In the genomic region with DNA sequence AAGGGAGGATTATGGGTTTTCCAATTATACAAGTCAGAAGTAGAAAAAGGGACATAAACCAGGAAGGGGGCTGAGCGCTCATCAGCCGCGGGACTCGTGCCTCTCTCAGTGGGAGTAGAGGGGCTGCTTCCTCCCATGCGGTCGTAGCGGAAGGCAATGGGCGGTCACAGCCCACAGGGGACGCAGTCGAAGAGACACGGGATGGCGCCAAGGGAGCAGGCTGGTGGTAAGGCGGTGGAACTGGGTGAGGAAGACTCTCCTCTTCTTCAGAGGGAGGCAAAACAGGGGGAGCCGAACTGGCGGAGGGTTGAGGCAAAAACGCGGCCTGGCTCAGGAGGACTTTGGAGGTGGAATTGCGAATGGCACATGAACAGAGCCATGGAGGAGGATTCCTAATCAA, we compare ENCODE assay signal across 1 cellular context.
TF ChIP-seq lines count a peak whose summit lies in the region.

No MANE protein-coding gene starts in this region.

TF ChIP-seq in K562, 482 proteins besides CTCF, POLR2A, EP300 and RAD21 (continued from another document):
- TF ChIP-seq CEBPZ (IDR thresholded peaks at IDR 0.05; ENCODE audit: borderline replicate concordance, low read depth, low read length), result no peak
- no peak for TF ChIP-seq SRSF3 (IDR thresholded peaks at IDR 0.05; ENCODE audit: insufficient read depth, low read length)
- TF ChIP-seq ZNF143 (CRISPR knock-in tag; IDR thresholded peaks at IDR 0.05), result no peak
- 0 out of 2 replicates have a peak, but pooled peaks have one; percentile 8 for TF ChIP-seq USF2 (CRISPR knock-in tag; IDR thresholded peaks at IDR 0.05)
- TF ChIP-seq EP400 (IDR thresholded peaks at IDR 0.05), result peak; percentile 41; the same call in 1 of the 2 replicates
- no peak for TF ChIP-seq ZNF507 (tag; conservative IDR thresholded peaks at IDR 0.05)
- TF ChIP-seq ZNF445 (CRISPR knock-in tag; IDR thresholded peaks at IDR 0.05; ENCODE audit: low read depth), result no peak
- peak; percentile 72 for TF ChIP-seq POLR2G (IDR thresholded peaks at IDR 0.05; ENCODE audit: low read depth, low read length)
- TF ChIP-seq ZNF57 (CRISPR knock-in tag; IDR thresholded peaks at IDR 0.05), result no peak
- no peak for TF ChIP-seq RBM25 (IDR thresholded peaks at IDR 0.05; ENCODE audit: low read depth, low read length, severe bottlenecking)
- TF ChIP-seq RBFOX2 (IDR thresholded peaks at IDR 0.05; ENCODE audit: low read depth, low read length), result peak; percentile 76
- TF ChIP-seq, protein P1, sequence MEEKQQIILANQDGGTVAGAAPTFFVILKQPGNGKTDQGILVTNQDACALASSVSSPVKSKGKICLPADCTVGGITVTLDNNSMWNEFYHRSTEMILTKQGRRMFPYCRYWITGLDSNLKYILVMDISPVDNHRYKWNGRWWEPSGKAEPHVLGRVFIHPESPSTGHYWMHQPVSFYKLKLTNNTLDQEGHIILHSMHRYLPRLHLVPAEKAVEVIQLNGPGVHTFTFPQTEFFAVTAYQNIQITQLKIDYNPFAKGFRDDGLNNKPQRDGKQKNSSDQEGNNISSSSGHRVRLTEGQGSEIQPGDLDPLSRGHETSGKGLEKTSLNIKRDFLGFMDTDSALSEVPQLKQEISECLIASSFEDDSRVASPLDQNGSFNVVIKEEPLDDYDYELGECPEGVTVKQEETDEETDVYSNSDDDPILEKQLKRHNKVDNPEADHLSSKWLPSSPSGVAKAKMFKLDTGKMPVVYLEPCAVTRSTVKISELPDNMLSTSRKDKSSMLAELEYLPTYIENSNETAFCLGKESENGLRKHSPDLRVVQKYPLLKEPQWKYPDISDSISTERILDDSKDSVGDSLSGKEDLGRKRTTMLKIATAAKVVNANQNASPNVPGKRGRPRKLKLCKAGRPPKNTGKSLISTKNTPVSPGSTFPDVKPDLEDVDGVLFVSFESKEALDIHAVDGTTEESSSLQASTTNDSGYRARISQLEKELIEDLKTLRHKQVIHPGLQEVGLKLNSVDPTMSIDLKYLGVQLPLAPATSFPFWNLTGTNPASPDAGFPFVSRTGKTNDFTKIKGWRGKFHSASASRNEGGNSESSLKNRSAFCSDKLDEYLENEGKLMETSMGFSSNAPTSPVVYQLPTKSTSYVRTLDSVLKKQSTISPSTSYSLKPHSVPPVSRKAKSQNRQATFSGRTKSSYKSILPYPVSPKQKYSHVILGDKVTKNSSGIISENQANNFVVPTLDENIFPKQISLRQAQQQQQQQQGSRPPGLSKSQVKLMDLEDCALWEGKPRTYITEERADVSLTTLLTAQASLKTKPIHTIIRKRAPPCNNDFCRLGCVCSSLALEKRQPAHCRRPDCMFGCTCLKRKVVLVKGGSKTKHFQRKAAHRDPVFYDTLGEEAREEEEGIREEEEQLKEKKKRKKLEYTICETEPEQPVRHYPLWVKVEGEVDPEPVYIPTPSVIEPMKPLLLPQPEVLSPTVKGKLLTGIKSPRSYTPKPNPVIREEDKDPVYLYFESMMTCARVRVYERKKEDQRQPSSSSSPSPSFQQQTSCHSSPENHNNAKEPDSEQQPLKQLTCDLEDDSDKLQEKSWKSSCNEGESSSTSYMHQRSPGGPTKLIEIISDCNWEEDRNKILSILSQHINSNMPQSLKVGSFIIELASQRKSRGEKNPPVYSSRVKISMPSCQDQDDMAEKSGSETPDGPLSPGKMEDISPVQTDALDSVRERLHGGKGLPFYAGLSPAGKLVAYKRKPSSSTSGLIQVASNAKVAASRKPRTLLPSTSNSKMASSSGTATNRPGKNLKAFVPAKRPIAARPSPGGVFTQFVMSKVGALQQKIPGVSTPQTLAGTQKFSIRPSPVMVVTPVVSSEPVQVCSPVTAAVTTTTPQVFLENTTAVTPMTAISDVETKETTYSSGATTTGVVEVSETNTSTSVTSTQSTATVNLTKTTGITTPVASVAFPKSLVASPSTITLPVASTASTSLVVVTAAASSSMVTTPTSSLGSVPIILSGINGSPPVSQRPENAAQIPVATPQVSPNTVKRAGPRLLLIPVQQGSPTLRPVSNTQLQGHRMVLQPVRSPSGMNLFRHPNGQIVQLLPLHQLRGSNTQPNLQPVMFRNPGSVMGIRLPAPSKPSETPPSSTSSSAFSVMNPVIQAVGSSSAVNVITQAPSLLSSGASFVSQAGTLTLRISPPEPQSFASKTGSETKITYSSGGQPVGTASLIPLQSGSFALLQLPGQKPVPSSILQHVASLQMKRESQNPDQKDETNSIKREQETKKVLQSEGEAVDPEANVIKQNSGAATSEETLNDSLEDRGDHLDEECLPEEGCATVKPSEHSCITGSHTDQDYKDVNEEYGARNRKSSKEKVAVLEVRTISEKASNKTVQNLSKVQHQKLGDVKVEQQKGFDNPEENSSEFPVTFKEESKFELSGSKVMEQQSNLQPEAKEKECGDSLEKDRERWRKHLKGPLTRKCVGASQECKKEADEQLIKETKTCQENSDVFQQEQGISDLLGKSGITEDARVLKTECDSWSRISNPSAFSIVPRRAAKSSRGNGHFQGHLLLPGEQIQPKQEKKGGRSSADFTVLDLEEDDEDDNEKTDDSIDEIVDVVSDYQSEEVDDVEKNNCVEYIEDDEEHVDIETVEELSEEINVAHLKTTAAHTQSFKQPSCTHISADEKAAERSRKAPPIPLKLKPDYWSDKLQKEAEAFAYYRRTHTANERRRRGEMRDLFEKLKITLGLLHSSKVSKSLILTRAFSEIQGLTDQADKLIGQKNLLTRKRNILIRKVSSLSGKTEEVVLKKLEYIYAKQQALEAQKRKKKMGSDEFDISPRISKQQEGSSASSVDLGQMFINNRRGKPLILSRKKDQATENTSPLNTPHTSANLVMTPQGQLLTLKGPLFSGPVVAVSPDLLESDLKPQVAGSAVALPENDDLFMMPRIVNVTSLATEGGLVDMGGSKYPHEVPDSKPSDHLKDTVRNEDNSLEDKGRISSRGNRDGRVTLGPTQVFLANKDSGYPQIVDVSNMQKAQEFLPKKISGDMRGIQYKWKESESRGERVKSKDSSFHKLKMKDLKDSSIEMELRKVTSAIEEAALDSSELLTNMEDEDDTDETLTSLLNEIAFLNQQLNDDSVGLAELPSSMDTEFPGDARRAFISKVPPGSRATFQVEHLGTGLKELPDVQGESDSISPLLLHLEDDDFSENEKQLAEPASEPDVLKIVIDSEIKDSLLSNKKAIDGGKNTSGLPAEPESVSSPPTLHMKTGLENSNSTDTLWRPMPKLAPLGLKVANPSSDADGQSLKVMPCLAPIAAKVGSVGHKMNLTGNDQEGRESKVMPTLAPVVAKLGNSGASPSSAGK (IDR thresholded peaks at IDR 0.05), result peak; percentile 54; the same call in 1 of the 2 replicates
- TF ChIP-seq WHSC1 (IDR thresholded peaks at IDR 0.05; ENCODE audit: low read length), result no peak
- TF ChIP-seq YY1 (IDR thresholded peaks at IDR 0.05; ENCODE audit: borderline replicate concordance in 1 of 3, control insufficient read depth in 1 of 3, extremely low read depth in 1 of 3, insufficient read depth in 3 of 3, insufficient read length in 1 of 3, insufficient replicate concordance in 2 of 3, low read depth in 1 of 3, low read length in 2 of 3), result peak in 1 of 3 experiments; percentile 12
- peak; percentile 41; the same call in 1 of the 2 replicates for TF ChIP-seq L3MBTL2 (IDR thresholded peaks at IDR 0.05)
- peak; percentile 37 for TF ChIP-seq NEUROD1 (IDR thresholded peaks at IDR 0.05; ENCODE audit: borderline replicate concordance, low read depth, low read length, partially characterized antibody)
- no peak for TF ChIP-seq ZC3H8 (IDR thresholded peaks at IDR 0.05)
- TF ChIP-seq SUPT5H (IDR thresholded peaks at IDR 0.05), result 0 out of 2 replicates have a peak, but pooled peaks have one; percentile 45
- TF ChIP-seq SMARCB1 (IDR thresholded peaks at IDR 0.05; ENCODE audit: insufficient read length, low read depth), result no peak
- no peak for TF ChIP-seq ZNF408 (CRISPR knock-in tag; IDR thresholded peaks at IDR 0.05; ENCODE audit: low read depth)
- TF ChIP-seq, protein P2, sequence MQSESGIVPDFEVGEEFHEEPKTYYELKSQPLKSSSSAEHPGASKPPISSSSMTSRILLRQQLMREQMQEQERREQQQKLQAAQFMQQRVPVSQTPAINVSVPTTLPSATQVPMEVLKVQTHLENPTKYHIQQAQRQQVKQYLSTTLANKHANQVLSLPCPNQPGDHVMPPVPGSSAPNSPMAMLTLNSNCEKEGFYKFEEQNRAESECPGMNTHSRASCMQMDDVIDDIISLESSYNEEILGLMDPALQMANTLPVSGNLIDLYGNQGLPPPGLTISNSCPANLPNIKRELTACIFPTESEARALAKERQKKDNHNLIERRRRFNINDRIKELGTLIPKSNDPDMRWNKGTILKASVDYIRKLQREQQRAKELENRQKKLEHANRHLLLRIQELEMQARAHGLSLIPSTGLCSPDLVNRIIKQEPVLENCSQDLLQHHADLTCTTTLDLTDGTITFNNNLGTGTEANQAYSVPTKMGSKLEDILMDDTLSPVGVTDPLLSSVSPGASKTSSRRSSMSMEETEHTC (IDR thresholded peaks at IDR 0.05), result no peak
- TF ChIP-seq SAP30 (IDR thresholded peaks at IDR 0.05; ENCODE audit: borderline replicate concordance, insufficient read depth, low read depth, low read length, poor library complexity, severe bottlenecking), result no peak
- TF ChIP-seq ZNF217 (CRISPR knock-in tag; IDR thresholded peaks at IDR 0.05), result no peak
- no peak for TF ChIP-seq POU5F1 (IDR thresholded peaks at IDR 0.05; ENCODE audit: borderline replicate concordance, low read depth, low read length, partially characterized antibody)
- no peak for TF ChIP-seq PHB (CRISPR knock-in tag; IDR thresholded peaks at IDR 0.05)
TF ChIP-seq in K562: peak in this region for 9.
